ENCODE assay signal across 8 cellular contexts in the genomic region with DNA sequence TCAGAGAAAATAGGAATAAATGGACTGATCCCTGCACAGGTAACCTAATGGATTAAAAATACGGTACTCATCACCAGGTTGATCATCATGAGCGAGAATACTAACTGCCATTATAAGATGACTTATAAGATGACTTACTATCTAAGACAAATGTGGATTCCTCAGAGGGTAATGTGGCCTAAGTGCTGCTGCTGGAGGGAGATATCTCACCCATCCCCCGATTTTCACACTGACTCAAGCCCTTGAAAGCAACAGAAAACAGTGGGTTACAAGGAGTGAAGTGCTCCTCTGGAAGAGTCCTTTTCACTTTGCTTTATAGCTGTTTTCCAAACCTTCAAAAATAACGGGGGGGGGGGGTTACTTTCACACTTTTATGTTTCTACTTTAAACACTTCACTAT. TPM values are rescaled to one million over a fixed set of nuclear protein-coding genes. Genes with fewer than 3 reads are reported as not detected.
DNase-seq lines count a peak whose midpoint lies in the region; FAIRE-seq and TF ChIP-seq lines count a peak whose summit lies in the region.

No MANE protein-coding gene starts in this region.

- no peaks in the 10 kb centered on the region for H3K9me3 Mint-ChIP-seq in astrocyte (ENCODE audit: unreplicated experiment)

- 53 to 61% (median 55%) methylated on average over 4 of the region's 4 CpGs for WGBS in adrenal gland, 4 donors

- peak overlapping the region; percentile 100 for H3K4me2 ChIP-seq in astrocyte (ENCODE audit: low read length)

- H3K4me1 Mint-ChIP-seq in astrocyte (ENCODE audit: low read depth, unreplicated experiment) = peaks cover 6% of the 10 kb centered on the region

- peak overlapping the region; percentile 100 for H3K4me3 Mint-ChIP-seq in astrocyte (ENCODE audit: unreplicated experiment)

- H3K4me3 ChIP-seq in BE2C (ENCODE audit: low read depth, low read length) (peak overlapping the region; percentile 92), HL-60 (replicated peaks; ENCODE audit: insufficient read depth, low read length) (peak overlapping the region; percentile 91), astrocyte (ENCODE audit: insufficient read depth, low read depth, low read length) (peak overlapping the region; percentile 98), mucosa of stomach (ENCODE audit: low read length) (peak overlapping the region; percentile 80), adrenal gland (peak overlapping the region in 2 of 4 donors; percentile 68 to 72)

- no peaks in the 10 kb centered on the region for H3K36me3 Mint-ChIP-seq in astrocyte (ENCODE audit: low read depth, unreplicated experiment)

- TF ChIP-seq CTCF in BE2C (IDR thresholded peaks at IDR 0.05; ENCODE audit: low read depth, low read length) = no peak
- TF ChIP-seq CTCF in HL-60 (IDR thresholded peaks at IDR 0.05; ENCODE audit: insufficient read depth, low read length) = no peak
- no peak for TF ChIP-seq CTCF in astrocyte (IDR thresholded peaks at IDR 0.05; ENCODE audit: insufficient read depth, low read depth, low read length)
- no peak for TF ChIP-seq CTCF in adrenal gland (IDR thresholded peaks at IDR 0.05)

- intact Hi-C loops in adrenal gland (cut with DNase I) = no loop called here

- H2AFZ ChIP-seq in astrocyte (ENCODE audit: low read depth, low read length) = no peak overlapping the region

- H3K79me2 ChIP-seq in astrocyte (ENCODE audit: insufficient read depth, low read length) = peaks cover 10% of the 10 kb centered on the region

- DNase-seq in BE2C = no peak
- no peak for DNase-seq in HL-60 (ENCODE audit: low read depth in 1 of 2, low spot score in 1 of 2)
- no peak for DNase-seq in astrocyte (ENCODE audit: low read depth)
- no peak for DNase-seq in HK-2 (ENCODE audit: unreplicated experiment)
- DNase-seq in NCI-H146 treated with DMSO at 0.1 percent for 48 hours (lab: John Stamatoyannopoulos, UW; ENCODE audit: unreplicated experiment) = no peak
- DNase-seq in iPS-NIHi7 (ENCODE audit: extremely low spot score) = no peak
- no peak for DNase-seq in adrenal gland

- no peak for TF ChIP-seq POLR2A in adrenal gland (IDR thresholded peaks at IDR 0.05)

- H3K36me3 ChIP-seq in BE2C (no peaks in the 10 kb centered on the region), astrocyte (ENCODE audit: insufficient read depth, low read length) (no peaks in the 10 kb centered on the region), mucosa of stomach (ENCODE audit: control insufficient read depth, insufficient read depth, low read length) (no peaks in the 10 kb centered on the region), adrenal gland (replicated peaks in 1 of 2) (no peaks in the 10 kb centered on the region)

- H3K9me3 ChIP-seq in BE2C = no peaks in the 10 kb centered on the region
- H3K9me3 ChIP-seq in astrocyte (ENCODE audit: insufficient read depth, low read depth, low read length) = no peaks in the 10 kb centered on the region
- no peaks in the 10 kb centered on the region for H3K9me3 ChIP-seq in mucosa of stomach (ENCODE audit: control insufficient read depth, low read length)
- H3K9me3 ChIP-seq in adrenal gland (replicated peaks in 1 of 3) = no peaks in the 10 kb centered on the region

- no peaks in the 10 kb centered on the region for H3K27me3 ChIP-seq in BE2C
- H3K27me3 ChIP-seq in HL-60 (ENCODE audit: insufficient read depth, poor library complexity, severe bottlenecking) = no peaks in the 10 kb centered on the region
- H3K27me3 ChIP-seq in astrocyte (ENCODE audit: insufficient read depth, low read length) = no peaks in the 10 kb centered on the region
- H3K27me3 ChIP-seq in mucosa of stomach (ENCODE audit: control insufficient read depth, insufficient read depth, low read length) = no peaks in the 10 kb centered on the region
- no peaks in the 10 kb centered on the region for H3K27me3 ChIP-seq in adrenal gland

- H3K27ac Mint-ChIP-seq in astrocyte (ENCODE audit: unreplicated experiment) = peak overlapping the region; percentile 90

- peak overlapping the region; percentile 93 for H3K9ac ChIP-seq in astrocyte (ENCODE audit: low read length)
- peak overlapping the region; percentile 84 for H3K9ac ChIP-seq in mucosa of stomach (ENCODE audit: low read length)

- H3K4me1 ChIP-seq in BE2C = no peaks in the 10 kb centered on the region
- peaks cover 13% of the 10 kb centered on the region for H3K4me1 ChIP-seq in astrocyte (ENCODE audit: insufficient read depth, low read length)
- H3K4me1 ChIP-seq in mucosa of stomach (ENCODE audit: control insufficient read depth, insufficient read depth, low read length) = peaks cover 3% of the 10 kb centered on the region
- peaks cover 4 to 6% of the 10 kb centered on the region in 2 donors for H3K4me1 ChIP-seq in adrenal gland (replicated peaks in 1 of 2)

- no peaks in the 10 kb centered on the region for H3K27me3 Mint-ChIP-seq in astrocyte (ENCODE audit: low read depth, unreplicated experiment)

- H3K27ac ChIP-seq in HL-60 (replicated peaks) (peak overlapping the region; percentile 74), astrocyte (ENCODE audit: low read depth, low read length) (no peak overlapping the region), adrenal gland (no peak overlapping the region)

- H4K20me1 ChIP-seq in astrocyte (ENCODE audit: insufficient read depth, low read length) = no peaks in the 10 kb centered on the region

- FAIRE-seq in astrocyte (lab: Jason Lieb, UNC) = no peak

RNA-seq across cellular contexts. Expression of a gene that starts 0.9 kb away (rescaled TPM):
- polyA plus RNA-seq in BE2C (2012; ENCODE audit: insufficient read depth, insufficient read length, low read depth) = 14.5 TPM
- total RNA-seq in astrocyte (11.6 and 11.9 TPM in 2 replicates), adrenal gland (10 to 100 TPM; 19.7 to 42.3 (median 25.8) TPM)
- 10 to 100 TPM; 19.3 to 38.7 (median 20.4) TPM for polyA plus RNA-seq in adrenal gland

RNA-seq across cellular contexts. Expression of a gene that starts 47.4 kb away (rescaled TPM):
- polyA plus RNA-seq in BE2C (2012; ENCODE audit: insufficient read depth, insufficient read length, low read depth) = 1.1 TPM
- total RNA-seq in astrocyte (0.62 and 1.3 TPM in 2 replicates), adrenal gland (100 to 1,000 TPM in 7 of 8 donors, 10 to 100 TPM in 1; 85.3 to 389 (median 177) TPM)
- 100 to 1,000 TPM in 1 of 3 donors, 10 to 100 TPM in 2; 73.4 to 274 (median 75.9) TPM for polyA plus RNA-seq in adrenal gland

RNA-seq across cellular contexts. Expression of a gene that starts 54.0 kb away (rescaled TPM):
- polyA plus RNA-seq in BE2C (2012; ENCODE audit: insufficient read depth, insufficient read length, low read depth) = not detected
- 53.4 and 69.9 TPM in 2 replicates for total RNA-seq in astrocyte
- total RNA-seq in adrenal gland = 10 to 100 TPM in 5 of 8 donors, 1 to 10 TPM in 3; 1.8 to 34.7 (median 11.1) TPM
- polyA plus RNA-seq in adrenal gland = 1 to 10 TPM; 2.0 to 2.7 (median 2.0) TPM

Comparison
In these comparisons a context has a peak if more than half of its experiments do, and no peak if none do; other contexts are left out.
1. RNA of a gene that starts 47.4 kb away (total RNA-seq): 85.3 to 389 TPM in adrenal gland; 0.62 to 1.3 TPM in astrocyte; every median in the first group is over 10 times any median in the second.